ENCODE assay signal across 8 cellular contexts in the genomic region with DNA sequence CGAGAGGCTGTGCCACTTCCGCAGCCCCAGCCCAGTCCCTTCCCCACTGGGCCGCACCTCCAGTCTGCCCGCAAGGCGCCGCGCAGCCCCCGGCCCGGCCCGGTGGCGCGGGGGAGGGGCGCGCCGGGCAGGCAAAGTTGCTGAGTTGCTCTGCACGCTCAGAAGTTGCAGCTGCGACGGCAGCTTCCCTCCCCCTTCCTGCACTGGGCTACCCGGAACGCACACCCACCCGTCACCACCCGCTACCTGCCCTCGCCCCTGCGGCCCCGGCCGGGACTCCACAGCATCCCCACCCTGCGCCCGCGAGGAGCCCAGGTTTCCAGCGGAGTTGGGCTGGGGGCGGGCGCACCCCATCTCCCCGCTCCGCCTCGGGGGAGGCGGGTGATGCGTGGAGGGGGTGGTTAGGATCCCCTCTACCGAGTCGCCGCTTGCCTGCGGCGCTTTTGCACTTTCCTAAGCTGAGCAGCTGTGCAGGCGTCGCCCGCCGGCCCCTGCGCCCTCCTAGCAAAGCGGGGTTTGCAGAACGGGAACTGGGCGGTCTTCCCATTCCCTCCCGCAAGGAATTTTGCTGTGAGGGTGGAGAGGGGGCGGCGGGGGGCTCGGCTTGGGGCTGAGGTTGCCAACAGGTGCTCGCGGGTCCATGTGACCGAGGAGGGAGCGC. TPM values are rescaled to one million over a fixed set of nuclear protein-coding genes. Genes with fewer than 3 reads are reported as not detected.
A peak's percentile ranks its signal among the peaks of the same experiment; 100 is the strongest.
DNase-seq lines count a peak whose midpoint lies in the region; ATAC-seq and TF ChIP-seq lines count a peak whose summit lies in the region.

No MANE protein-coding gene starts in this region.

- no peaks in the 10 kb centered on the region; the same call in 1 of the 2 replicates for H3K9me3 ChIP-seq in AG04450 (ENCODE audit: control insufficient read depth, insufficient read depth, low read length)
- H3K9me3 ChIP-seq in lower lobe of right lung, result no peaks in the 10 kb centered on the region

- intact Hi-C loops in activated B cell treated with CpG ODN at 0.5 μM for 24 hours (cut with micrococcal nuclease), result loop anchor here (1.0 to 5.0 kb wide), 5 partner anchors 11 to 250 kb away; partner anchors contain the start of gene RREB1
- intact Hi-C loops in dendritic cell treated with granulocyte-macrophage colony-stimulating factor and Interleukin-4, amounts not matched to agents 40 ng/mL and 50 ng/mL, for 4 days (cut with micrococcal nuclease), result loop anchor here (5.0 kb wide), 1 partner anchor 255 kb away; no protein-coding TSS in a partner anchor
- intact Hi-C loops in lower lobe of right lung (cut with DNase I), result no loop called here

- in situ Hi-C loops in KBM-7 (cut with MboI; ENCODE audit: low pct_unique_long_range_greater_than_20kb, low sequenced_read_pairs), result no loop called here

- ATAC-seq in GM19035 (IDR thresholded peaks at IDR 0.05; ENCODE audit: unreplicated experiment) (peak; percentile 52), activated B cell treated with CpG ODN at 0.5 μM for 24 hours (ENCODE audit: low read depth) (peak; percentile 86), lower lobe of right lung (peak; percentile 78 to 86)
- ATAC-seq in stimulated activated effector memory CD8-positive, alpha-beta T cell treated with anti-CD3 and anti-CD28 coated beads, Interleukin-12 subunit alpha, Interleukin-12 subunit beta, amount 100 ng/mL, for 72 hours, result peak; percentile 86

- POLR2A ChIA-PET in AG04450 (lab: Yijun Ruan, JAX) (interaction anchor here (2.0 kb wide), 1 partner anchor 56 kb away, joined by 6 read pairs; the partner anchor contains the start of gene RREB1), activated B cell treated with CpG ODN at 0.5 μM for 24 hours (lab: Charles Lee) (interaction anchor here (0.6 to 4.1 kb wide), 9 partner anchors 10 to 295 kb away, joined by 3 to 42 read pairs (median 6); partner anchors contain the start of gene RREB1)

- H3K27ac ChIP-seq in AG04450 (ENCODE audit: low read depth, low read length) (no peak overlapping the region), lower lobe of right lung (peak overlapping the region; percentile 90)

- H3K4me3 ChIP-seq in AG04450 (ENCODE audit: low read depth, low read length) (peak overlapping the region; percentile 53), lower lobe of right lung (peak overlapping the region; percentile 70)

- no peaks in the 10 kb centered on the region for H3K36me3 ChIP-seq in lower lobe of right lung

- H3K36me3 Mint-ChIP-seq in activated B cell treated with CpG ODN at 0.5 μM for 24 hours (ENCODE audit: low read depth), result no peaks in the 10 kb centered on the region
- peaks cover 21% of the 10 kb centered on the region for H3K36me3 Mint-ChIP-seq in dendritic cell treated with granulocyte-macrophage colony-stimulating factor and Interleukin-4, amounts not matched to agents 40 ng/mL and 50 ng/mL, for 4 days (ENCODE audit: low read depth)
- H3K36me3 Mint-ChIP-seq in stimulated activated effector memory CD8-positive, alpha-beta T cell treated with anti-CD3 and anti-CD28 coated beads, Interleukin-12 subunit alpha, Interleukin-12 subunit beta, amount 100 ng/mL, for 72 hours, result no peaks in the 10 kb centered on the region

- CTCF ChIA-PET in AG04450 (lab: Charles Lee) (interaction anchor here (0.7 kb wide), 1 partner anchor 191 kb away, joined by 4 read pairs; no protein-coding TSS in a partner anchor), activated B cell treated with CpG ODN at 0.5 μM for 24 hours (lab: Charles Lee) (no interaction called here)

- no peaks in the 10 kb centered on the region for H3K9me3 Mint-ChIP-seq in activated B cell treated with CpG ODN at 0.5 μM for 24 hours
- no peaks in the 10 kb centered on the region for H3K9me3 Mint-ChIP-seq in dendritic cell treated with granulocyte-macrophage colony-stimulating factor and Interleukin-4, amounts not matched to agents 40 ng/mL and 50 ng/mL, for 4 days
- no peaks in the 10 kb centered on the region for H3K9me3 Mint-ChIP-seq in stimulated activated effector memory CD8-positive, alpha-beta T cell treated with anti-CD3 and anti-CD28 coated beads, Interleukin-12 subunit alpha, Interleukin-12 subunit beta, amount 100 ng/mL, for 72 hours

- no peak for TF ChIP-seq CTCF in AG04450 (IDR thresholded peaks at IDR 0.05; ENCODE audit: low read depth, low read length)
- TF ChIP-seq CTCF in activated B cell treated with CpG ODN at 0.5 μM for 24 hours (IDR thresholded peaks at IDR 0.05), result no peak
- TF ChIP-seq CTCF in lower lobe of right lung (IDR thresholded peaks at IDR 0.05), result no peak

- DNase-seq in AG04450 (ENCODE audit: low read depth, low spot score) (no peak), KBM-7 (peak; percentile 83), activated B cell treated with CpG ODN at 0.5 μM for 24 hours (peak; percentile 61), lower lobe of right lung (peak; percentile 80), LoVo (ENCODE audit: low spot score) (no peak)
- DNase-seq in stimulated activated effector memory CD8-positive, alpha-beta T cell treated with anti-CD3 and anti-CD28 coated beads, Interleukin-12 subunit alpha, Interleukin-12 subunit beta, amount 100 ng/mL, for 72 hours (ENCODE audit: low spot score in 2 of 2), result peak in 1 of 2 donors; percentile 25

- H3K27me3 ChIP-seq in AG04450 (ENCODE audit: control insufficient read depth, insufficient read depth, low read length) (no peaks in the 10 kb centered on the region), lower lobe of right lung (ENCODE audit: low read depth) (no peaks in the 10 kb centered on the region)

- peak overlapping the region; percentile 76 for H3K4me3 Mint-ChIP-seq in activated B cell treated with CpG ODN at 0.5 μM for 24 hours
- H3K4me3 Mint-ChIP-seq in dendritic cell treated with granulocyte-macrophage colony-stimulating factor and Interleukin-4, amounts not matched to agents 40 ng/mL and 50 ng/mL, for 4 days, result peak overlapping the region; percentile 79
- peak overlapping the region; percentile 61 for H3K4me3 Mint-ChIP-seq in stimulated activated effector memory CD8-positive, alpha-beta T cell treated with anti-CD3 and anti-CD28 coated beads, Interleukin-12 subunit alpha, Interleukin-12 subunit beta, amount 100 ng/mL, for 72 hours

- no peak overlapping the region for H3K27ac Mint-ChIP-seq in activated B cell treated with CpG ODN at 0.5 μM for 24 hours
- H3K27ac Mint-ChIP-seq in dendritic cell treated with granulocyte-macrophage colony-stimulating factor and Interleukin-4, amounts not matched to agents 40 ng/mL and 50 ng/mL, for 4 days, result peak overlapping the region; percentile 88
- H3K27ac Mint-ChIP-seq in stimulated activated effector memory CD8-positive, alpha-beta T cell treated with anti-CD3 and anti-CD28 coated beads, Interleukin-12 subunit alpha, Interleukin-12 subunit beta, amount 100 ng/mL, for 72 hours, result no peak overlapping the region

- peaks cover 17% of the 10 kb centered on the region for H3K4me1 ChIP-seq in lower lobe of right lung

- no peaks in the 10 kb centered on the region for H3K27me3 Mint-ChIP-seq in activated B cell treated with CpG ODN at 0.5 μM for 24 hours
- no peaks in the 10 kb centered on the region for H3K27me3 Mint-ChIP-seq in dendritic cell treated with granulocyte-macrophage colony-stimulating factor and Interleukin-4, amounts not matched to agents 40 ng/mL and 50 ng/mL, for 4 days

- peaks cover 40% of the 10 kb centered on the region for H3K4me1 Mint-ChIP-seq in activated B cell treated with CpG ODN at 0.5 μM for 24 hours
- H3K4me1 Mint-ChIP-seq in dendritic cell treated with granulocyte-macrophage colony-stimulating factor and Interleukin-4, amounts not matched to agents 40 ng/mL and 50 ng/mL, for 4 days (ENCODE audit: low read depth), result peaks cover 55% of the 10 kb centered on the region
- H3K4me1 Mint-ChIP-seq in stimulated activated effector memory CD8-positive, alpha-beta T cell treated with anti-CD3 and anti-CD28 coated beads, Interleukin-12 subunit alpha, Interleukin-12 subunit beta, amount 100 ng/mL, for 72 hours, result peaks cover 6% of the 10 kb centered on the region

RNA-seq across cellular contexts. Expression of gene RREB1, which starts 55.9 kb away (rescaled TPM):
- polyA plus RNA-seq in AG04450 (2011; rRNA removed), result 2.6 and 3.0 TPM in 2 replicates
- polyA minus RNA-seq in AG04450 (2011; rRNA and poly(A)+ RNA removed), result 32.7 and 37.6 TPM in 2 replicates
- total RNA-seq in activated B cell treated with CpG ODN at 0.5 μM for 24 hours (62.2 and 67.7 TPM in 2 replicates), lower lobe of right lung (62.8 TPM)

Comparison
In these comparisons a context has a peak if more than half of its experiments do, and no peak if none do; other contexts are left out.
1. DNase-seq: peak in KBM-7 (single experiment), activated B cell treated with CpG ODN at 0.5 μM for 24 hours (single experiment) and lower lobe of right lung (single experiment); none in AG04450 (single experiment) and LoVo (single experiment).
2. Peak in every context shown above with its lines, with median percentiles within 50 percentile points of each other: ATAC-seq and H3K4me3 Mint-ChIP-seq.